ENCODE assay signal across 15 cellular contexts in the genomic region with DNA sequence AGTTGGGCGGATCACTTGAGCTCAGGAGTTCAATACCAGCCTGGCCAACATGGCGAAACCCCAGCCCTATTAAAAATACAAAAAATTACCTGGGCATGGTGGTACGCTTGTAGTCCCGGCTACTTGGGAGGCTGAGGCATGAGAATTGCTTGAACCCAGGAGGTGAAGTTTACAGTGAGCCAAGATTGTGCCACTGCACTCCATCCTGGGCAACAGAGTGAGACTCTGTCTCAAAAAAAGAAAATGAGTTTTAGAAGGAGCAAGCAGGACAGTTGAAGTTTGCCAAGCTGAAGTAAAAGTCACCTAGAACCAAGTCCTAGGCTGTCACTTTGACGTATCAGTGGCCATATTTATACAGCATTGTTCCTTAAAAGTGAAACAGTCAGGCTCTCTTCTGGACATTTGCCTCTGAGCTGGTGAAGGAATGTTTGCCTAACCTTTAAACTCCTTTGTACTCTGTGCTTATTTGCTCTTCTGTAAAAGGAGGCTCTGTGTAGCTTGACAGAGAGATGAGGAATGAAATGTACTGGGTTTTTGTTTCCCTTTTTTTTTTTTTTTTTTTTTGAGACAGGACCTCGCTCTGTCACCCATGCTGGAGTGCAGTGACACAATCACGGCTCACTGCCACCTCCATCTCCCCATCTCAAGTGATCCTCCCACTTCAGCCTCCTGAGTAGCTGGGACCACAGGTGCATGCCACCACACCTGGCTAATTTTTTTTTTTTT. TPM values are rescaled to one million over a fixed set of nuclear protein-coding genes. Genes with fewer than 3 reads are reported as not detected.
DNase-seq lines count a peak whose midpoint lies in the region; ATAC-seq and TF ChIP-seq lines count a peak whose summit lies in the region.
"Had no signal": no experiment of that assay in that cellular context is flagged by ENCODE, and none has a peak within 500 bp of the region (broad histone marks: within the 10 kb centered on the region; RNA-seq: fewer than 3 reads in every experiment).

No MANE protein-coding gene starts in this region.

- peak overlapping the region; percentile 35; the same call in 1 of the 2 replicates for H2AFZ ChIP-seq in PC-3 (ENCODE audit: low read length)

- DNase-seq in PC-3, result peak; percentile 89
- DNase-seq in sciatic nerve (ENCODE audit: low spot score), result no peak
- no peak for DNase-seq in omental fat pad (ENCODE audit: low spot score)
- DNase-seq in erythroblast (lab: John Stamatoyannopoulos, UW), result no peak
- DNase-seq: activated naive CD4-positive, alpha-beta T cell; CD4-positive, alpha-beta T cell; NCI-H1105; NCI-H526 treated with DMSO at 0.1 percent for 48 hours; right cardiac atrium; stimulated activated naive CD8-positive, alpha-beta T cell treated with anti-CD3 and anti-CD28 coated beads, Interleukin-15, amount 100 ng/mL, for 72 hours had no signal

- H4K20me1 ChIP-seq in PC-3 (ENCODE audit: low read length), result peaks cover 12% of the 10 kb centered on the region; the same call in 1 of the 2 replicates

- no peaks in the 10 kb centered on the region for H3K9me2 ChIP-seq in PC-3 (replicated peaks; ENCODE audit: low read length)

- no peak overlapping the region for H3K4me3 ChIP-seq in HEK293 (ENCODE audit: low read depth, low read length)
- peak overlapping the region; percentile 84; the same call in 1 of the 2 replicates for H3K4me3 ChIP-seq in PC-3 (ENCODE audit: low read length)
- peak overlapping the region in 1 of 2 donors; percentile 96 for H3K4me3 ChIP-seq in gastroesophageal sphincter

- ATAC-seq in PC-3, result peak; percentile 68
- ATAC-seq in gastroesophageal sphincter, result peak; percentile 19
- ATAC-seq in sciatic nerve, result peak; percentile 66
- no peak for ATAC-seq in HG03439 (IDR thresholded peaks at IDR 0.05; ENCODE audit: unreplicated experiment)
- ATAC-seq in GM19452 (IDR thresholded peaks at IDR 0.05; ENCODE audit: unreplicated experiment), result no peak
- no peak for ATAC-seq in omental fat pad (ENCODE audit: low FRiP score)
- ATAC-seq: stimulated activated naive CD8-positive, alpha-beta T cell treated with anti-CD3 and anti-CD28 coated beads, Interleukin-15, amount 100 ng/mL, for 72 hours had no signal

- no TSS peak for BruUV-seq in PC-3 (replicated peaks; lab: Mats Ljungman, UMichigan)

- H3K27me3 ChIP-seq in PC-3 (ENCODE audit: low read length) (no peaks in the 10 kb centered on the region), gastroesophageal sphincter (no peaks in the 10 kb centered on the region)

- H3K9me3 ChIP-seq in HEK293 (ENCODE audit: control insufficient read depth, insufficient read depth, low read depth, low read length), result no peaks in the 10 kb centered on the region
- H3K9me3 ChIP-seq in PC-3 (ENCODE audit: low read length), result no peaks in the 10 kb centered on the region
- no peaks in the 10 kb centered on the region for H3K9me3 ChIP-seq in gastroesophageal sphincter

- no peak overlapping the region for H3K9ac ChIP-seq in PC-3 (ENCODE audit: low read length)

- peak overlapping the region; percentile 83 for H3K4me2 ChIP-seq in PC-3 (ENCODE audit: low read length)

- peaks cover 68% of the 10 kb centered on the region for H3K79me2 ChIP-seq in PC-3 (ENCODE audit: low read length)

- H3K27ac ChIP-seq in HEK293 (ENCODE audit: extremely low read depth, low read depth, low read length) (no peak overlapping the region), PC-3 (ENCODE audit: low read length) (peak overlapping the region; percentile 54), gastroesophageal sphincter (peak overlapping the region; percentile 71 to 95 (median 94))
- H3K27ac ChIP-seq: epithelial cell of prostate had no signal

- TF ChIP-seq CTCF in HEK293 (tag by site-specific recombination; IDR thresholded peaks at IDR 0.05), result no peak
- TF ChIP-seq CTCF in PC-3 (conservative IDR thresholded peaks at IDR 0.05; ENCODE audit: low read depth, low read length), result no peak
- TF ChIP-seq CTCF in gastroesophageal sphincter (IDR thresholded peaks at IDR 0.05), result no peak
- no peak for TF ChIP-seq CTCF in omental fat pad (IDR thresholded peaks at IDR 0.05)

- TF ChIP-seq POLR2A in gastroesophageal sphincter (IDR thresholded peaks at IDR 0.05) (no peak), erythroblast (IDR thresholded peaks at IDR 0.05; ENCODE audit: low read length) (no peak)

- H3K36me3 ChIP-seq in HEK293 (ENCODE audit: control insufficient read depth in 2 of 2, insufficient read depth in 1 of 2, low read length in 2 of 2) (peaks cover 0 to 4% of the 10 kb centered on the region in 2 experiments; a peak in 1 of 3 replicates), PC-3 (ENCODE audit: low read depth, low read length) (no peaks in the 10 kb centered on the region), gastroesophageal sphincter (no peaks in the 10 kb centered on the region)

- H3F3A ChIP-seq in PC-3 (ENCODE audit: low read length, unreplicated experiment), result peaks cover 6% of the 10 kb centered on the region

- no peak for TF ChIP-seq EP300 in gastroesophageal sphincter (IDR thresholded peaks at IDR 0.05)

- intact Hi-C loops in PC-3 (cut with micrococcal nuclease), result loop anchor here (5.0 kb wide), 1 partner anchor 234 kb away; a partner anchor contains a TSS
- intact Hi-C loops in sciatic nerve (cut with DNase I), result no loop called here

- POLR2A ChIA-PET in HEK293 (lab: Yijun Ruan, JAX) (interaction anchor here (0.7 to 1.4 kb wide), 3 partner anchors 21 to 436 kb away, joined by 3 read pairs; no protein-coding TSS in a partner anchor), PC-3 (lab: Charles Lee; ENCODE audit: unreplicated experiment) (interaction anchor here (0.6 kb wide), 1 partner anchor 395 kb away, joined by 11 read pairs; no protein-coding TSS in a partner anchor)

- H3K4me1 ChIP-seq in HEK293 (ENCODE audit: control insufficient read depth, insufficient read depth, low read length) (peaks cover 30% of the 10 kb centered on the region), PC-3 (ENCODE audit: insufficient read depth, low read length) (peaks cover 27% of the 10 kb centered on the region), gastroesophageal sphincter (peaks cover 11 to 90% (median 29%) of the 10 kb centered on the region in 3 donors)

- WGBS in gastroesophageal sphincter (ENCODE audit: low coverage in 1 of 2), 2 donors, result 54 to 76% methylated on average over 5 to 7 of the region's 7 CpGs

- CTCF ChIA-PET in HEK293 (lab: Yijun Ruan, JAX) (interaction anchor here (0.6 to 1.4 kb wide), 5 partner anchors 13 to 284 kb away, joined by 3 to 8 read pairs (median 3); no protein-coding TSS in a partner anchor), PC-3 (lab: Charles Lee) (no interaction called here)

TF ChIP-seq in HEK293, 187 proteins besides CTCF, POLR2A, EP300 and RAD21:
- TF ChIP-seq, protein P1, sequence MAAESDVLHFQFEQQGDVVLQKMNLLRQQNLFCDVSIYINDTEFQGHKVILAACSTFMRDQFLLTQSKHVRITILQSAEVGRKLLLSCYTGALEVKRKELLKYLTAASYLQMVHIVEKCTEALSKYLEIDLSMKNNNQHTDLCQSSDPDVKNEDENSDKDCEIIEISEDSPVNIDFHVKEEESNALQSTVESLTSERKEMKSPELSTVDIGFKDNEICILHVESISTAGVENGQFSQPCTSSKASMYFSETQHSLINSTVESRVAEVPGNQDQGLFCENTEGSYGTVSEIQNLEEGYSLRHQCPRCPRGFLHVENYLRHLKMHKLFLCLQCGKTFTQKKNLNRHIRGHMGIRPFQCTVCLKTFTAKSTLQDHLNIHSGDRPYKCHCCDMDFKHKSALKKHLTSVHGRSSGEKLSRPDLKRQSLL (tag by site-specific recombination; IDR thresholded peaks at IDR 0.05), result peak; percentile 55; the same call in 1 of the 2 replicates
- no peak for TF ChIP-seq ZNF571 (tag by site-specific recombination; IDR thresholded peaks at IDR 0.05)
- TF ChIP-seq ZNF121 (tag by site-specific recombination; IDR thresholded peaks at IDR 0.05), result peak; percentile 52; the same call in 1 of the 2 replicates
- peak; percentile 88 for TF ChIP-seq ZFP69B (tag by site-specific recombination; IDR thresholded peaks at IDR 0.05)
- TF ChIP-seq ZNF707 (tag by site-specific recombination; IDR thresholded peaks at IDR 0.05), result no peak
- TF ChIP-seq GFI1B (tag by site-specific recombination; IDR thresholded peaks at IDR 0.05), result no peak
- peak; percentile 35; the same call in 1 of the 2 replicates for TF ChIP-seq ZNF600 (tag by site-specific recombination; IDR thresholded peaks at IDR 0.05)
- TF ChIP-seq, protein P2, sequence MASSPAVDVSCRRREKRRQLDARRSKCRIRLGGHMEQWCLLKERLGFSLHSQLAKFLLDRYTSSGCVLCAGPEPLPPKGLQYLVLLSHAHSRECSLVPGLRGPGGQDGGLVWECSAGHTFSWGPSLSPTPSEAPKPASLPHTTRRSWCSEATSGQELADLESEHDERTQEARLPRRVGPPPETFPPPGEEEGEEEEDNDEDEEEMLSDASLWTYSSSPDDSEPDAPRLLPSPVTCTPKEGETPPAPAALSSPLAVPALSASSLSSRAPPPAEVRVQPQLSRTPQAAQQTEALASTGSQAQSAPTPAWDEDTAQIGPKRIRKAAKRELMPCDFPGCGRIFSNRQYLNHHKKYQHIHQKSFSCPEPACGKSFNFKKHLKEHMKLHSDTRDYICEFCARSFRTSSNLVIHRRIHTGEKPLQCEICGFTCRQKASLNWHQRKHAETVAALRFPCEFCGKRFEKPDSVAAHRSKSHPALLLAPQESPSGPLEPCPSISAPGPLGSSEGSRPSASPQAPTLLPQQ (tag by site-specific recombination; IDR thresholded peaks at IDR 0.05), result peak; percentile 45; the same call in 1 of the 2 replicates
- TF ChIP-seq ZNF785 (tag by site-specific recombination; IDR thresholded peaks at IDR 0.05), result no peak
- TF ChIP-seq ZEB2 (tag by site-specific recombination; IDR thresholded peaks at IDR 0.05), result 0 out of 2 replicates have a peak, but pooled peaks have one; percentile 35
- TF ChIP-seq, protein P3, sequence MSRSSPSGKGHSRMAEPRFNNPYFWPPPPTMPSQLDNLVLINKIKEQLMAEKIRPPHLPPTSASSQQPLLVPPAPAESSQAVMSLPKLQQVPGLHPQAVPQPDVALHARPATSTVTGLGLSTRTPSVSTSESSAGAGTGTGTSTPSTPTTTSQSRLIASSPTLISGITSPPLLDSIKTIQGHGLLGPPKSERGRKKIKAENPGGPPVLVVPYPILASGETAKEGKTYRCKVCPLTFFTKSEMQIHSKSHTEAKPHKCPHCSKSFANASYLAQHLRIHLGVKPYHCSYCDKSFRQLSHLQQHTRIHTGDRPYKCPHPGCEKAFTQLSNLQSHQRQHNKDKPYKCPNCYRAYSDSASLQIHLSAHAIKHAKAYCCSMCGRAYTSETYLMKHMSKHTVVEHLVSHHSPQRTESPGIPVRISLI (tag by site-specific recombination; IDR thresholded peaks at IDR 0.05), result peak; percentile 95
- TF ChIP-seq ZNF747 (tag by site-specific recombination; IDR thresholded peaks at IDR 0.05), result no peak
- TF ChIP-seq ZNF529 (tag by site-specific recombination; IDR thresholded peaks at IDR 0.05; ENCODE audit: insufficient replicate concordance), result no peak

RNA-seq across cellular contexts. Expression of a gene that starts 2.8 kb away (rescaled TPM):
- 33.9 and 67.0 TPM in 2 replicates for total RNA-seq in PC-3 (2014; rRNA removed)
- total RNA-seq in gastroesophageal sphincter, result 100 to 1,000 TPM in 3 of 4 donors, 10 to 100 TPM in 1; 69.3 to 136 (median 116) TPM
- total RNA-seq in sciatic nerve, result 65.3 TPM
- total RNA-seq in omental fat pad, result 10 to 100 TPM; 20.5 to 30.9 (median 30.0) TPM

Comparison
In these comparisons a context has a peak if more than half of its experiments do, and no peak if none do; other contexts are left out.
1. ATAC-seq: peak in PC-3 (single experiment), gastroesophageal sphincter (single experiment) and sciatic nerve (single experiment); none in HG03439 (single experiment), GM19452 (single experiment) and omental fat pad (single experiment).